26 cellular contexts compared by ENCODE assay signal in genomic region chr2:168138911-168139310, GRCh38.
DNase-seq lines count a peak whose midpoint lies in the region; ATAC-seq and TF ChIP-seq lines count a peak whose summit lies in the region.
"Had no signal": no experiment of that assay in that cellular context is flagged by ENCODE, and none has a peak within 500 bp of the region (broad histone marks: within the 10 kb centered on the region; RNA-seq: fewer than 3 reads in every experiment).

No MANE protein-coding gene starts in this region.

- TF ChIP-seq CTCF in gastrocnemius medialis (IDR thresholded peaks at IDR 0.05 in 4 of 5, conservative IDR thresholded peaks at IDR 0.05 in 1 of 5) = no peak

- in situ Hi-C loops in gastrocnemius medialis (cut with MboI; ENCODE audit: low sequenced_read_pairs in 4 of 4) = no loop called here

- DNase-seq in NCI-H748 (lab: John Stamatoyannopoulos, UW; ENCODE audit: unreplicated experiment) = peak; percentile 36
- DNase-seq in NCI-H748 treated with DMSO at 0.1 percent for 48 hours (lab: John Stamatoyannopoulos, UW) = no peak
- peak; percentile 70 for DNase-seq in NCI-H69 (lab: John Stamatoyannopoulos, UW)
- peak; percentile 38 for DNase-seq in left kidney (ENCODE audit: low read depth, low spot score)
- no peak for DNase-seq in gastrocnemius medialis
- no peak for DNase-seq in NCI-H1694 treated with DMSO at 0.1 percent for 48 hours (lab: John Stamatoyannopoulos, UW)
- no peak for DNase-seq in hippocampal formation (lab: John Stamatoyannopoulos, UW)
- DNase-seq: activated CD4-positive, alpha-beta T cell treated with anti-CD3 and anti-CD28 coated beads, Interleukin-2, amount 50 U/mL, for 48 hours; activated naive CD4-positive, alpha-beta T cell treated with anti-CD3 and anti-CD28 coated beads, Interleukin-2, amount 50 U/mL, for 16 hours; CD8-positive, alpha-beta T cell; hypothalamus; immature natural killer cell; IMR-90; naive thymus-derived CD4-positive, alpha-beta T cell; NCI-H1048; NCI-H1694; NCI-H524; SJCRH30; stimulated activated CD4-positive, alpha-beta T cell treated with anti-CD3 and anti-CD28 coated beads, Interleukin-12 subunit alpha, Interleukin-12 subunit beta, amount 100 ng/mL, for 4 hours; stimulated activated CD4-positive, alpha-beta T cell treated with anti-CD3 and anti-CD28 coated beads, Interleukin-4, amount 100 ng/mL, for 1 hour; substantia nigra had no signal

- H3K4me1 ChIP-seq in gastrocnemius medialis = peaks cover 0 to 12% of the 10 kb centered on the region in 2 donors
- H3K4me1 ChIP-seq: parathyroid adenoma, SJCRH30 had no signal

- no peaks in the 10 kb centered on the region for H3K36me3 ChIP-seq in gastrocnemius medialis
- H3K36me3 ChIP-seq: SJCRH30 had no signal

- no peak overlapping the region for H3K4me3 ChIP-seq in gastrocnemius medialis
- H3K4me3 ChIP-seq: coronary artery, SJCRH30 had no signal

- no peaks in the 10 kb centered on the region for H3K27me3 ChIP-seq in gastrocnemius medialis
- H3K27me3 ChIP-seq: SJCRH30 had no signal

- no peaks in the 10 kb centered on the region for H3K9me3 ChIP-seq in gastrocnemius medialis
- H3K9me3 ChIP-seq: SJCRH30 had no signal

- TF ChIP-seq POLR2A in gastrocnemius medialis (IDR thresholded peaks at IDR 0.05) = no peak

- H3K27ac ChIP-seq in gastrocnemius medialis = peak overlapping the region in 3 of 4 donors; percentile 11 to 33 (median 14)
- H3K27ac ChIP-seq: 22Rv1, coronary artery, parathyroid adenoma, SJCRH30 had no signal

- intact Hi-C loops in gastrocnemius medialis (cut with DNase I; ENCODE audit: low total_unique reads) = no loop called here

- no peak for ATAC-seq in gastrocnemius medialis
- ATAC-seq in GM19328 (IDR thresholded peaks at IDR 0.05; ENCODE audit: unreplicated experiment) = no peak
- ATAC-seq: activated CD4-positive, CD25-positive, alpha-beta regulatory T cell treated with anti-CD3 and anti-CD28 coated beads, Interleukin-2, amount 50 U/mL, for 24 hours; CD8-positive, alpha-beta T cell; naive thymus-derived CD4-positive, alpha-beta T cell had no signal

Comparison
In these comparisons a context has a peak if more than half of its experiments do, and no peak if none do; other contexts are left out.
1. DNase-seq: peak in NCI-H748 (single experiment), NCI-H69 (single experiment) and left kidney (single experiment); none in NCI-H748 treated with DMSO at 0.1 percent for 48 hours (single experiment), gastrocnemius medialis (0 of 2), NCI-H1694 treated with DMSO at 0.1 percent for 48 hours (single experiment) and hippocampal formation (0 of 2).